In genomic region chr12:1859643-1860042, GRCh38 we compare ENCODE assay signal across 24 cellular contexts. TPM values are rescaled to one million over a fixed set of nuclear protein-coding genes. Genes with fewer than 3 reads are reported as not detected.
A peak's percentile ranks its signal among the peaks of the same experiment; 100 is the strongest.
DNase-seq lines count a peak whose midpoint lies in the region; ATAC-seq, FAIRE-seq and TF ChIP-seq lines count a peak whose summit lies in the region.
"Had no signal": no experiment of that assay in that cellular context is flagged by ENCODE, and none has a peak within 500 bp of the region (broad histone marks: within the 10 kb centered on the region; RNA-seq: fewer than 3 reads in every experiment).

No MANE protein-coding gene starts in this region.

- H3K27me3 Mint-ChIP-seq in immature natural killer cell (ENCODE audit: low read depth in 3 of 3) = peaks cover 0 to 12% (median 5%) of the 10 kb centered on the region in 3 donors
- peaks cover 28% of the 10 kb centered on the region for H3K27me3 Mint-ChIP-seq in stimulated activated memory B cell treated with anti-CD40 and anti-IgM and Interleukin-4, amounts not matched to agents 10 μg/mL and 1 μg/mL and 100 μg/mL, for 72 hours

- no peaks in the 10 kb centered on the region for H3K9me3 Mint-ChIP-seq in immature natural killer cell
- H3K9me3 Mint-ChIP-seq in stimulated activated memory B cell treated with anti-CD40 and anti-IgM and Interleukin-4, amounts not matched to agents 10 μg/mL and 1 μg/mL and 100 μg/mL, for 72 hours = no peaks in the 10 kb centered on the region
- H3K9me3 Mint-ChIP-seq: activated CD4-positive, alpha-beta T cell treated with anti-CD3 and anti-CD28 coated beads, Interleukin-2, amount 10 ng/mL, durations not matched to agents 24 days and 14 days; neural progenitor cell had no signal

- no peak overlapping the region for H3K4me3 Mint-ChIP-seq in immature natural killer cell
- H3K4me3 Mint-ChIP-seq in stimulated activated memory B cell treated with anti-CD40 and anti-IgM and Interleukin-4, amounts not matched to agents 10 μg/mL and 1 μg/mL and 100 μg/mL, for 72 hours = no peak overlapping the region
- H3K4me3 Mint-ChIP-seq: activated CD4-positive, alpha-beta T cell treated with anti-CD3 and anti-CD28 coated beads, Interleukin-2, amount 10 ng/mL, durations not matched to agents 24 days and 14 days; CD14-positive monocyte; dendritic cell treated with granulocyte-macrophage colony-stimulating factor and Interleukin-4, amounts not matched to agents 40 ng/mL and 50 ng/mL, for 4 days; neural progenitor cell had no signal

- DNase-seq in A172 (ENCODE audit: low spot score) (peak; percentile 39), H54 (ENCODE audit: insufficient read length, low spot score) (peak; percentile 78), T1000 (lab: John Stamatoyannopoulos, UW) (peak; percentile 52), hepatic stellate cell (ENCODE audit: low spot score) (peak; percentile 30), immature natural killer cell (no peak), SKM-1 (lab: John Stamatoyannopoulos, UW; ENCODE audit: unreplicated experiment) (no peak)
- DNase-seq in stimulated activated CD4-positive, alpha-beta T cell treated with anti-CD3 and anti-CD28 coated beads, Interleukin-1b, Interleukin-23, amount 100 ng/mL, for 48 hours = no peak
- DNase-seq: ACHN; activated CD4-positive, alpha-beta T cell treated with anti-CD3 and anti-CD28 coated beads, Interleukin-2, amount 10 ng/mL, durations not matched to agents 24 days and 14 days; activated CD8-positive, alpha-beta memory T cell treated with anti-CD3 and anti-CD28 coated beads, Interleukin-2, amount 50 U/mL, for 4 hours; activated naive CD4-positive, alpha-beta T cell; H7; Karpas-422; NCI-H1417; NCI-H526; stimulated activated naive CD4-positive, alpha-beta T cell had no signal

- no peak for TF ChIP-seq POLR2A in H54 (IDR thresholded peaks at IDR 0.05; ENCODE audit: low read depth, low read length)

- no peaks in the 10 kb centered on the region for H3K4me1 Mint-ChIP-seq in immature natural killer cell
- H3K4me1 Mint-ChIP-seq in stimulated activated memory B cell treated with anti-CD40 and anti-IgM and Interleukin-4, amounts not matched to agents 10 μg/mL and 1 μg/mL and 100 μg/mL, for 72 hours = no peaks in the 10 kb centered on the region

- no peaks in the 10 kb centered on the region for H3K36me3 Mint-ChIP-seq in immature natural killer cell
- H3K36me3 Mint-ChIP-seq in stimulated activated memory B cell treated with anti-CD40 and anti-IgM and Interleukin-4, amounts not matched to agents 10 μg/mL and 1 μg/mL and 100 μg/mL, for 72 hours = no peaks in the 10 kb centered on the region
- H3K36me3 Mint-ChIP-seq: CD14-positive monocyte, neural progenitor cell had no signal

- peak; percentile 80 for FAIRE-seq in H54 (lab: Jason Lieb, UNC)
- FAIRE-seq: endothelial cell of umbilical vein had no signal

- H3K27ac Mint-ChIP-seq in immature natural killer cell = no peak overlapping the region
- H3K27ac Mint-ChIP-seq in stimulated activated memory B cell treated with anti-CD40 and anti-IgM and Interleukin-4, amounts not matched to agents 10 μg/mL and 1 μg/mL and 100 μg/mL, for 72 hours = no peak overlapping the region
- H3K27ac Mint-ChIP-seq: activated CD4-positive, alpha-beta T cell treated with anti-CD3 and anti-CD28 coated beads, Interleukin-2, amount 10 ng/mL, durations not matched to agents 24 days and 14 days; CD14-positive monocyte; dendritic cell treated with granulocyte-macrophage colony-stimulating factor and Interleukin-4, amounts not matched to agents 40 ng/mL and 50 ng/mL, for 4 days; neural progenitor cell had no signal

- ATAC-seq in stimulated activated memory B cell treated with anti-CD40 and anti-IgM and Interleukin-4, amounts not matched to agents 10 μg/mL and 1 μg/mL and 100 μg/mL, for 72 hours = no peak
- ATAC-seq: foreskin keratinocyte, left colon, Panc1 had no signal

RNA-seq across cellular contexts. Expression of gene LRTM2, which starts 39.3 kb away (rescaled TPM):
- not detected in 2 replicates for total RNA-seq in A172 (2014; rRNA removed; shearing (Covaris generic))
- polyA plus RNA-seq in immature natural killer cell = not detected
- total RNA-seq: endothelial cell of umbilical vein, foreskin keratinocyte, left colon had no signal
- polyA plus RNA-seq: CD14-positive monocyte, endothelial cell of umbilical vein, foreskin keratinocyte had no signal

RNA-seq across cellular contexts. Expression of gene CACNA2D4, which starts 58.8 kb away (rescaled TPM):
- not detected in 2 replicates for total RNA-seq in A172 (2014; rRNA removed; shearing (Covaris generic))
- 10 to 100 TPM in 1 of 3 donors, 1 to 10 TPM in 2; 9.1 to 20.0 (median 9.6) TPM for polyA plus RNA-seq in immature natural killer cell

Comparison
In these comparisons a context has a peak if more than half of its experiments do, and no peak if none do; other contexts are left out.
1. DNase-seq: peak in A172 (single experiment), H54 (single experiment), T1000 (single experiment) and hepatic stellate cell (single experiment); none in immature natural killer cell (0 of 3), stimulated activated CD4-positive, alpha-beta T cell treated with anti-CD3 and anti-CD28 coated beads, Interleukin-1b, Interleukin-23, amount 100 ng/mL, for 48 hours (single experiment) and SKM-1 (single experiment).